Comparison of ENCODE assay signal across 3 cellular contexts in the genomic region with DNA sequence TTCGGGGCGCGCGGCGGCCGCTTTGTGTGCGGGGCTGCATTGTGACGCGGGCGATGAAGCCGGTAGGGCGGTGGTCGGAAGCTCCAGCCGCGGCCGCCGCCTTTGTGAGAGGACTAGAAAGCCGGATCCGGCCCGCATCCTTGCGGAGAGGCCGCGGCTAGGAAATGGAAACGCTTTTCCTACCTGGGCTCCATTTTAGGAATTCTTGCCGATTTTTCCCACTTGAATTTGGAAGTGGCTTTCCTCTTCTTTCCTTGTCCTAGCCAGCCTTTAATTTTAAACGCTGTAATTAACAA.
TF ChIP-seq lines count a peak whose summit lies in the region.

No MANE protein-coding gene starts in this region.

TF ChIP-seq in A549, 52 proteins besides CTCF, POLR2A, EP300 and RAD21 (continued from another document):
- TF ChIP-seq, protein P1, sequence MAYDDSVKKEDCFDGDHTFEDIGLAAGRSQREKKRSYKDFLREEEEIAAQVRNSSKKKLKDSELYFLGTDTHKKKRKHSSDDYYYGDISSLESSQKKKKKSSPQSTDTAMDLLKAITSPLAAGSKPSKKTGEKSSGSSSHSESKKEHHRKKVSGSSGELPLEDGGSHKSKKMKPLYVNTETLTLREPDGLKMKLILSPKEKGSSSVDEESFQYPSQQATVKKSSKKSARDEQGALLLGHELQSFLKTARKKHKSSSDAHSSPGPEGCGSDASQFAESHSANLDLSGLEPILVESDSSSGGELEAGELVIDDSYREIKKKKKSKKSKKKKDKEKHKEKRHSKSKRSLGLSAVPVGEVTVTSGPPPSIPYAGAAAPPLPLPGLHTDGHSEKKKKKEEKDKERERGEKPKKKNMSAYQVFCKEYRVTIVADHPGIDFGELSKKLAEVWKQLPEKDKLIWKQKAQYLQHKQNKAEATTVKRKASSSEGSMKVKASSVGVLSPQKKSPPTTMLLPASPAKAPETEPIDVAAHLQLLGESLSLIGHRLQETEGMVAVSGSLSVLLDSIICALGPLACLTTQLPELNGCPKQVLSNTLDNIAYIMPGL (CRISPR knock-in tag; IDR thresholded peaks at IDR 0.05; ENCODE audit: borderline replicate concordance): 0 out of 2 replicates have a peak, but pooled peaks have one; percentile 1
TF ChIP-seq in A549: peak in this region for 1.

TF ChIP-seq in HEK293, 187 proteins besides CTCF, POLR2A, EP300 and RAD21 (continued from another document):
- TF ChIP-seq ZNF610 (tag by site-specific recombination; IDR thresholded peaks at IDR 0.05; ENCODE audit: borderline replicate concordance): no peak
- TF ChIP-seq ZNF335 (tag by site-specific recombination; conservative IDR thresholded peaks at IDR 0.05): peak; percentile 13; the same call in 1 of the 2 replicates

TF ChIP-seq in K562, 482 proteins besides CTCF, POLR2A, EP300 and RAD21 (continued from another document):
- TF ChIP-seq PHTF2 (CRISPR knock-in tag; IDR thresholded peaks at IDR 0.05) (0 out of 2 replicates have a peak, but pooled peaks have one; percentile 42), ZBTB7A (IDR thresholded peaks at IDR 0.05; ENCODE audit: borderline replicate concordance, control insufficient read depth, low read depth, low read length) (peak; percentile 28; the same call in 1 of the 2 replicates), PRPF4 (IDR thresholded peaks at IDR 0.05; ENCODE audit: insufficient read depth, low read depth, low read length, poor library complexity, severe bottlenecking) (peak; percentile 45), FOXK1 (CRISPR knock-in tag; IDR thresholded peaks at IDR 0.05; ENCODE audit: borderline replicate concordance) (0 out of 2 replicates have a peak, but pooled peaks have one; percentile 44), FIP1L1 (IDR thresholded peaks at IDR 0.05; ENCODE audit: low read depth, low read length, poor library complexity, severe bottlenecking) (peak; percentile 32)
TF ChIP-seq in K562: peak in this region for 5.
